Comparison of ENCODE assay signal across 13 cellular contexts in the genomic region with DNA sequence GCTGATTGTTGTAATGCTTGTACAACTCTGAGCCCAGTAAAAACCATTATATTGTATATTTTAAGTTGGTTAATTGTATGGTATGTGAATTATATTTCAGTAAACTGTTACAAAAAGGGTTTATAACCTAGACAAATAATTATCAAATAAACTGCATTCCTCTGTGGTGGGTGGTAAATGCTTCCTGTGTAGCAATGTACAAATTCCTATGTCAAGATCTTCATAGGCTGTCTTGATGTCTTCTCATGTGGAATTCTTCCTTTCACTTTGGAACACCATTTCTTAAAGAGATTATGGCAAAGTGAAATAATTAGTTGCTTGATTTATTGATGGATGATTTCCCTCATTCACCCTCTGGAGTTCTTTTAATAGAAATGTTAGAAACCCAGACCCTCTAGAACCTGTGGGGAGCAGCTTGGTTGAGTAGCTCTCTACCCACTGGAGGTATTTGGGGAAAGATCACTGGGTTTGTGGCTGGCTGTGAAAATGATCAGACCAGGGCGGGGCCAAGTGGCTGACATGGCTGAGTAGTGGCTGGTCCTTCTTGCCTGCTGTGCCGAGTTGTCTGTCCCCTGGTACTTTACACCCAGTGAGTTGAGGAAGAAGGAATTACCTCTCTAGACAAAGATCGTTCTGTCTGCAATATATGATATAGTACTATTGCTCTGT. TPM values are rescaled to one million over a fixed set of nuclear protein-coding genes. Genes with fewer than 3 reads are reported as not detected.
DNase-seq lines count a peak whose midpoint lies in the region; ATAC-seq and TF ChIP-seq lines count a peak whose summit lies in the region.
"Had no signal": no experiment of that assay in that cellular context is flagged by ENCODE, and none has a peak within 500 bp of the region (broad histone marks: within the 10 kb centered on the region; RNA-seq: fewer than 3 reads in every experiment).

No MANE protein-coding gene starts in this region.

- peak overlapping the region; percentile 28 for H3K4me2 ChIP-seq in osteoblast (ENCODE audit: insufficient read depth, low read length)

- DNase-seq in activated CD4-positive, alpha-beta T cell treated with anti-CD3 and anti-CD28 coated beads for 36 hours: no peak
- DNase-seq in activated CD4-positive, alpha-beta T cell treated with anti-CD3 and anti-CD28 coated beads, Interleukin-2, amount 50 U/mL, for 4 hours: no peak
- DNase-seq in activated CD8-positive, alpha-beta T cell treated with anti-CD3 and anti-CD28 coated beads for 36 hours: no peak
- DNase-seq in osteoblast (ENCODE audit: insufficient read length, low spot score, missing footprints) (no peak), NCI-H1092 treated with DMSO at 0.1 percent for 48 hours (lab: John Stamatoyannopoulos, UW) (no peak), esophagus muscularis mucosa (ENCODE audit: extremely low spot score) (no peak)
- DNase-seq: 8988T; amniotic stem cell; stimulated activated CD4-positive, alpha-beta T cell treated with anti-CD3 and anti-CD28 coated beads, Interleukin-4, amount 100 ng/mL, for 1 hour; tibial artery had no signal

- intact Hi-C loops in activated CD4-positive, alpha-beta T cell treated with anti-CD3 and anti-CD28 coated beads for 36 hours (cut with DNase I, micrococcal nuclease): loop anchor here in 1 of 2 experiments (5.0 kb wide), 1 partner anchor 181 kb away; no protein-coding TSS in a partner anchor
- intact Hi-C loops in activated CD8-positive, alpha-beta T cell treated with anti-CD3 and anti-CD28 coated beads for 36 hours (cut with micrococcal nuclease): no loop called here
- intact Hi-C loops in esophagus muscularis mucosa (cut with DNase I): no loop called here

- peaks cover 26% of the 10 kb centered on the region for H3K79me2 ChIP-seq in osteoblast (ENCODE audit: insufficient read depth, low read length)

- peak overlapping the region; percentile 52 for H2AFZ ChIP-seq in osteoblast (ENCODE audit: low read length)

- H3K27ac Mint-ChIP-seq in activated CD4-positive, alpha-beta T cell treated with anti-CD3 and anti-CD28 coated beads for 36 hours: peak overlapping the region; percentile 76
- H3K27ac Mint-ChIP-seq in activated CD8-positive, alpha-beta T cell treated with anti-CD3 and anti-CD28 coated beads for 36 hours: peak overlapping the region; percentile 90

- no peaks in the 10 kb centered on the region for H3K27me3 ChIP-seq in osteoblast (ENCODE audit: insufficient read depth, low read length)
- H3K27me3 ChIP-seq in esophagus muscularis mucosa: no peaks in the 10 kb centered on the region
- H3K27me3 ChIP-seq: tibial artery had no signal

- no peak overlapping the region for H3K4me3 ChIP-seq in osteoblast (ENCODE audit: insufficient read depth, low read length)
- H3K4me3 ChIP-seq in esophagus muscularis mucosa: no peak overlapping the region
- H3K4me3 ChIP-seq: tibial artery had no signal

- TF ChIP-seq POLR2A in esophagus muscularis mucosa (IDR thresholded peaks at IDR 0.05; ENCODE audit: low read depth): no peak

- ATAC-seq in activated CD4-positive, alpha-beta T cell treated with anti-CD3 and anti-CD28 coated beads for 36 hours: no peak
- ATAC-seq in HG02759 (IDR thresholded peaks at IDR 0.05; ENCODE audit: unreplicated experiment): peak; percentile 28
- ATAC-seq in activated CD8-positive, alpha-beta T cell treated with anti-CD3 and anti-CD28 coated beads for 36 hours: no peak
- no peak for ATAC-seq in GM21737 (IDR thresholded peaks at IDR 0.05; ENCODE audit: unreplicated experiment)
- ATAC-seq: Panc1 had no signal

- no peak overlapping the region for H3K4me3 Mint-ChIP-seq in activated CD4-positive, alpha-beta T cell treated with anti-CD3 and anti-CD28 coated beads for 36 hours
- no peak overlapping the region for H3K4me3 Mint-ChIP-seq in activated CD8-positive, alpha-beta T cell treated with anti-CD3 and anti-CD28 coated beads for 36 hours

- H4K20me1 ChIP-seq in osteoblast (ENCODE audit: insufficient read depth, low read length): no peaks in the 10 kb centered on the region

- no peak for TF ChIP-seq EP300 in esophagus muscularis mucosa (IDR thresholded peaks at IDR 0.05)

- H3K9me3 Mint-ChIP-seq in activated CD4-positive, alpha-beta T cell treated with anti-CD3 and anti-CD28 coated beads for 36 hours (ENCODE audit: low read depth): peaks cover 22% of the 10 kb centered on the region
- H3K9me3 Mint-ChIP-seq in activated CD8-positive, alpha-beta T cell treated with anti-CD3 and anti-CD28 coated beads for 36 hours: peaks cover 22% of the 10 kb centered on the region

- H3K27ac ChIP-seq in osteoblast (ENCODE audit: low read depth, low read length) (peak overlapping the region; percentile 47), esophagus muscularis mucosa (replicated peaks in 1 of 4) (no peak overlapping the region)
- H3K27ac ChIP-seq: tibial artery had no signal

- no peak for TF ChIP-seq CTCF in activated CD8-positive, alpha-beta T cell treated with anti-CD3 and anti-CD28 coated beads for 36 hours (IDR thresholded peaks at IDR 0.05)
- TF ChIP-seq CTCF in osteoblast (IDR thresholded peaks at IDR 0.05; ENCODE audit: extremely low read depth, low read depth, low read length) (no peak), esophagus muscularis mucosa (IDR thresholded peaks at IDR 0.05) (no peak)

- POLR2A ChIA-PET in activated CD4-positive, alpha-beta T cell treated with anti-CD3 and anti-CD28 coated beads for 36 hours (lab: Charles Lee): no interaction called here
- POLR2A ChIA-PET in activated CD8-positive, alpha-beta T cell treated with anti-CD3 and anti-CD28 coated beads for 36 hours (lab: Charles Lee): interaction anchor here (0.8 to 1.6 kb wide), 2 partner anchors 12 to 14 kb away, joined by 3 to 10 read pairs; no protein-coding TSS in a partner anchor

- H3K4me1 ChIP-seq in osteoblast (ENCODE audit: insufficient read depth, low read length) (peaks cover 36% of the 10 kb centered on the region), esophagus muscularis mucosa (peaks cover 0 to 19% (median 0%) of the 10 kb centered on the region in 4 donors)

- no peaks in the 10 kb centered on the region for H3K9me3 ChIP-seq in osteoblast (ENCODE audit: low read depth, low read length)
- H3K9me3 ChIP-seq in esophagus muscularis mucosa: peaks cover 0 to 8% (median 3%) of the 10 kb centered on the region in 4 donors

- no peaks in the 10 kb centered on the region for H3K27me3 Mint-ChIP-seq in activated CD4-positive, alpha-beta T cell treated with anti-CD3 and anti-CD28 coated beads for 36 hours
- H3K27me3 Mint-ChIP-seq in activated CD8-positive, alpha-beta T cell treated with anti-CD3 and anti-CD28 coated beads for 36 hours: no peaks in the 10 kb centered on the region

- CTCF ChIA-PET in activated CD4-positive, alpha-beta T cell treated with anti-CD3 and anti-CD28 coated beads for 36 hours (lab: Charles Lee): interaction anchor here (0.8 to 1.5 kb wide), 6 partner anchors 12 to 181 kb away, joined by 3 to 9 read pairs (median 4); no protein-coding TSS in a partner anchor
- CTCF ChIA-PET in activated CD8-positive, alpha-beta T cell treated with anti-CD3 and anti-CD28 coated beads for 36 hours (lab: Charles Lee): interaction anchor here (1.5 to 11.0 kb wide), 5 partner anchors 12 to 113 kb away, joined by 3 to 104 read pairs (median 7); no protein-coding TSS in a partner anchor

- peaks cover 87% of the 10 kb centered on the region for H3K4me1 Mint-ChIP-seq in activated CD4-positive, alpha-beta T cell treated with anti-CD3 and anti-CD28 coated beads for 36 hours
- peaks cover 78% of the 10 kb centered on the region for H3K4me1 Mint-ChIP-seq in activated CD8-positive, alpha-beta T cell treated with anti-CD3 and anti-CD28 coated beads for 36 hours (ENCODE audit: low read depth)

- H3K36me3 ChIP-seq in osteoblast (ENCODE audit: insufficient read depth, low read length) (no peaks in the 10 kb centered on the region), esophagus muscularis mucosa (no peaks in the 10 kb centered on the region)
- H3K36me3 ChIP-seq: tibial artery had no signal

- WGBS in esophagus muscularis mucosa: 98% methylated on average over 3 of the region's 3 CpGs

- peaks cover 19% of the 10 kb centered on the region for H3K36me3 Mint-ChIP-seq in activated CD4-positive, alpha-beta T cell treated with anti-CD3 and anti-CD28 coated beads for 36 hours (ENCODE audit: low read depth)
- H3K36me3 Mint-ChIP-seq in activated CD8-positive, alpha-beta T cell treated with anti-CD3 and anti-CD28 coated beads for 36 hours (ENCODE audit: low read depth): peaks cover 23% of the 10 kb centered on the region

RNA-seq across cellular contexts. Expression of a gene that starts 22.4 kb away (rescaled TPM):
- 10 to 100 TPM; 22.2 to 25.7 TPM for total RNA-seq in activated CD4-positive, alpha-beta T cell treated with anti-CD3 and anti-CD28 coated beads for 36 hours
- total RNA-seq in activated CD8-positive, alpha-beta T cell treated with anti-CD3 and anti-CD28 coated beads for 36 hours: 10 to 100 TPM; 36.9 to 42.2 TPM
- total RNA-seq in osteoblast (28.3 and 29.7 TPM in 2 replicates), esophagus muscularis mucosa (10 to 100 TPM; 47.4 to 56.4 (median 50.3) TPM)
